In genomic region chr21:43331962-43332458, GRCh38 we compare ENCODE assay signal across 10 cellular contexts.
DNase-seq lines count a peak whose midpoint lies in the region; ATAC-seq and TF ChIP-seq lines count a peak whose summit lies in the region.
"Had no signal": no experiment of that assay in that cellular context is flagged by ENCODE, and none has a peak within 500 bp of the region (broad histone marks: within the 10 kb centered on the region; RNA-seq: fewer than 3 reads in every experiment).

No MANE protein-coding gene starts in this region.

- ATAC-seq in esophagus mucosa: peak; percentile 29

- no peak overlapping the region for H3K27ac ChIP-seq in transverse colon

- TF ChIP-seq CTCF in transverse colon (IDR thresholded peaks at IDR 0.05): no peak

- peaks cover 0 to 14% (median 9%) of the 10 kb centered on the region in 4 donors for H3K4me1 ChIP-seq in transverse colon

- H3K27me3 ChIP-seq in transverse colon: no peaks in the 10 kb centered on the region

- no peak for TF ChIP-seq EP300 in transverse colon (IDR thresholded peaks at IDR 0.05; ENCODE audit: low read depth)

- 52% methylated on average over 14 of the region's 14 CpGs; no CpG with 5 or more reads in 1 of the 2 donors for WGBS in transverse colon (ENCODE audit: low coverage in 1 of 2), 2 donors

- intact Hi-C loops in transverse colon (cut with DNase I; ENCODE audit: low total_unique reads): no loop called here

- in situ Hi-C loops in transverse colon (cut with MboI; ENCODE audit: low pct_ligation_motif_present in 1 of 4, low pct_unique_long_range_greater_than_20kb in 1 of 4, low sequenced_read_pairs in 3 of 4): no loop called here

- TF ChIP-seq POLR2A in transverse colon (IDR thresholded peaks at IDR 0.05): no peak

- DNase-seq in AG08395 (ENCODE audit: low spot score) (peak; percentile 24), NCI-H2196 (lab: John Stamatoyannopoulos, UW; ENCODE audit: unreplicated experiment) (peak; percentile 80), myocyte (ENCODE audit: low read depth) (peak; percentile 70), HUDEP-2 (lab: John Stamatoyannopoulos, UW; ENCODE audit: unreplicated experiment in 76 of 76) (no peak), NCI-H1105 (lab: John Stamatoyannopoulos, UW) (no peak), RKO (ENCODE audit: low spot score) (no peak), transverse colon (no peak)
- DNase-seq: GOT3, spleen had no signal

- H3K4me3 ChIP-seq in transverse colon: no peak overlapping the region
- H3K4me3 ChIP-seq: spleen had no signal

- H3K9me3 ChIP-seq in transverse colon: no peaks in the 10 kb centered on the region
- H3K9me3 ChIP-seq: spleen had no signal

- no peaks in the 10 kb centered on the region for H3K36me3 ChIP-seq in transverse colon
- H3K36me3 ChIP-seq: spleen had no signal

Comparison
In these comparisons a context has a peak if more than half of its experiments do, and no peak if none do; other contexts are left out.
1. DNase-seq: peak in AG08395 (single experiment), NCI-H2196 (single experiment) and myocyte (single experiment); none in HUDEP-2 (0 of 76), NCI-H1105 (single experiment), RKO (single experiment) and transverse colon (single experiment).